Comparison of ENCODE assay signal across 9 cellular contexts in the genomic region with DNA sequence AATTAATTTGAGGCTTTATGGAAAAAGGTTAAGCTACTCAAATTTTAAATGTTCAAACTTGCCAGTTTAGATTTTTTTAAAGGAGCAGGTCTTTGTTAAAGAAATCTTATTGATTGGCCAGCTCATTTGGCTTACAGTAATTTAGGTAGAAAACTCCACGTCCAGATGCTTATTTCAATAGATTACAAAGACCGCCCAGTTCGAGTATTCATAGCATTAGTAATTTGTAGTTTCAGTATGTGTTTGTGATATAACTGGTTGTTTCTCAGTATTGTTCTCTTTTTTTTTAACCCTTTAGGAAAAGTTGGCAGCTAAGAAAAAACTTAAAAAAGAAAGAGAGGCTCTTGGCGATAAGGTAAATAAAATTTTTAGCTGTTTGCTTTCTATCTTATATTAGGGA. TPM values are rescaled to one million over a fixed set of nuclear protein-coding genes. Genes with fewer than 3 reads are reported as not detected.
A peak's percentile ranks its signal among the peaks of the same experiment; 100 is the strongest.
DNase-seq lines count a peak whose midpoint lies in the region; ATAC-seq lines count a peak whose summit lies in the region.
"Had no signal": no experiment of that assay in that cellular context is flagged by ENCODE, and none has a peak within 500 bp of the region (broad histone marks: within the 10 kb centered on the region; RNA-seq: fewer than 3 reads in every experiment).

No MANE protein-coding gene starts in this region.

- ATAC-seq in HG02623 (IDR thresholded peaks at IDR 0.05; ENCODE audit: unreplicated experiment) (peak; percentile 30), HG02759 (IDR thresholded peaks at IDR 0.05; ENCODE audit: unreplicated experiment) (no peak), HG03108 (IDR thresholded peaks at IDR 0.05; ENCODE audit: unreplicated experiment) (no peak)
- ATAC-seq in activated T-helper 17 cell treated with anti-CD3 and anti-CD28 coated beads, Interleukin-2, amount 50 U/mL, for 72 hours (replicated peaks): peak; percentile 25

- H3K4me2 ChIP-seq in BLaER1 treated with 17β-estradiol and CSF1 and Interleukin-3, amounts not matched to agents 10 nM and 100 nM: peak overlapping the region; percentile 86 to 97 (median 91)

- H3K4me3 Mint-ChIP-seq in activated T-helper 17 cell treated with anti-CD3 and anti-CD28 coated beads, Interleukin-2, amount 50 U/mL, for 72 hours: peak overlapping the region; percentile 94

- H3K36me3 ChIP-seq in BLaER1 treated with 17β-estradiol and CSF1 and Interleukin-3, amounts not matched to agents 10 nM and 100 nM: peaks cover 38 to 51% (median 47%) of the 10 kb centered on the region in 11 experiments
- peaks cover 9 to 18% of the 10 kb centered on the region in 2 donors for H3K36me3 ChIP-seq in muscle layer of duodenum (ENCODE audit: control insufficient read depth in 1 of 2, insufficient read depth in 2 of 2, low read length in 2 of 2)

- peaks cover 3% of the 10 kb centered on the region for H3K9me3 Mint-ChIP-seq in activated T-helper 17 cell treated with anti-CD3 and anti-CD28 coated beads, Interleukin-2, amount 50 U/mL, for 72 hours

- H3K4me1 ChIP-seq in BLaER1 treated with 17β-estradiol and CSF1 and Interleukin-3, amounts not matched to agents 10 nM and 100 nM: peaks cover 12 to 27% (median 19%) of the 10 kb centered on the region in 10 experiments
- H3K4me1 ChIP-seq in muscle layer of duodenum (ENCODE audit: control insufficient read depth in 1 of 2, insufficient read depth in 2 of 2, low read length in 2 of 2): peaks cover 11 to 23% of the 10 kb centered on the region in 2 donors

- H3K27me3 Mint-ChIP-seq in activated T-helper 17 cell treated with anti-CD3 and anti-CD28 coated beads, Interleukin-2, amount 50 U/mL, for 72 hours: peaks cover 9% of the 10 kb centered on the region

- no peak overlapping the region; a peak in 1 of 22 replicates for H3K27ac ChIP-seq in BLaER1 treated with 17β-estradiol and CSF1 and Interleukin-3, amounts not matched to agents 10 nM and 100 nM
- no peak overlapping the region for H3K27ac ChIP-seq in muscle layer of duodenum (ENCODE audit: low read length)

- no peak overlapping the region for H3K27ac Mint-ChIP-seq in activated T-helper 17 cell treated with anti-CD3 and anti-CD28 coated beads, Interleukin-2, amount 50 U/mL, for 72 hours

- H3K27me3 ChIP-seq in BLaER1 treated with 17β-estradiol and CSF1 and Interleukin-3, amounts not matched to agents 10 nM and 100 nM: peaks cover 0 to 5% (median 0%) of the 10 kb centered on the region in 11 experiments; a peak in 3 of 22 replicates
- no peaks in the 10 kb centered on the region for H3K27me3 ChIP-seq in muscle layer of duodenum (ENCODE audit: low read depth, low read length)

- H3K9ac ChIP-seq in BLaER1 treated with 17β-estradiol and CSF1 and Interleukin-3, amounts not matched to agents 10 nM and 100 nM: peak overlapping the region in 9 of 11 experiments; percentile 77 to 92 (median 87); a peak in 17 of 22 replicates

- peaks cover 64% of the 10 kb centered on the region for H3K36me3 Mint-ChIP-seq in activated T-helper 17 cell treated with anti-CD3 and anti-CD28 coated beads, Interleukin-2, amount 50 U/mL, for 72 hours (ENCODE audit: low read depth)

- DNase-seq in iPS-NIHi7 (ENCODE audit: extremely low spot score): no peak
- no peak for DNase-seq in DMS53 (lab: John Stamatoyannopoulos, UW)
- DNase-seq: amygdala had no signal

- peaks cover 19% of the 10 kb centered on the region for H3K4me1 Mint-ChIP-seq in activated T-helper 17 cell treated with anti-CD3 and anti-CD28 coated beads, Interleukin-2, amount 50 U/mL, for 72 hours

- H3K9me3 ChIP-seq in BLaER1 treated with 17β-estradiol and CSF1 and Interleukin-3, amounts not matched to agents 10 nM and 100 nM (replicated peaks in 1 of 11): peaks cover 14 to 28% (median 22%) of the 10 kb centered on the region in 11 experiments
- no peaks in the 10 kb centered on the region for H3K9me3 ChIP-seq in muscle layer of duodenum (ENCODE audit: control insufficient read depth in 1 of 2, low read length in 2 of 2)

- H3K4me3 ChIP-seq in BLaER1 treated with 17β-estradiol and CSF1 and Interleukin-3, amounts not matched to agents 10 nM and 100 nM: peak overlapping the region; percentile 72 to 89 (median 78)
- peak overlapping the region; percentile 96 to 97 for H3K4me3 ChIP-seq in muscle layer of duodenum (ENCODE audit: low read depth in 1 of 2, low read length in 2 of 2)

- peaks cover 0 to 60% (median 28%) of the 10 kb centered on the region in 11 experiments; a peak in 13 of 22 replicates for H4K20me1 ChIP-seq in BLaER1 treated with 17β-estradiol and CSF1 and Interleukin-3, amounts not matched to agents 10 nM and 100 nM

RNA-seq across cellular contexts. Expression of gene RPF1, which starts 1.6 kb away (rescaled TPM):
- total RNA-seq in activated T-helper 17 cell treated with anti-CD3 and anti-CD28 coated beads, Interleukin-2, amount 50 U/mL, for 72 hours: 10 to 100 TPM; 32.0 to 53.2 TPM

RNA-seq across cellular contexts. Expression of gene SPATA1, which starts 25.5 kb away (rescaled TPM):
- total RNA-seq in activated T-helper 17 cell treated with anti-CD3 and anti-CD28 coated beads, Interleukin-2, amount 50 U/mL, for 72 hours: 1 to 10 TPM in 1 of 2 donors, under 1 TPM in 1; 0.65 to 1.7 TPM

RNA-seq across cellular contexts. Expression of gene GNG5, which starts 25.7 kb away (rescaled TPM):
- 100 to 1,000 TPM in 1 of 2 donors, 10 to 100 TPM in 1; 83.4 to 105 TPM for total RNA-seq in activated T-helper 17 cell treated with anti-CD3 and anti-CD28 coated beads, Interleukin-2, amount 50 U/mL, for 72 hours

Comparison
In these comparisons a context has a peak if more than half of its experiments do, and no peak if none do; other contexts are left out.
1. ATAC-seq: peak in HG02623 (single experiment) and activated T-helper 17 cell treated with anti-CD3 and anti-CD28 coated beads, Interleukin-2, amount 50 U/mL, for 72 hours (single experiment); none in HG02759 (single experiment) and HG03108 (single experiment).